In the genomic region with DNA sequence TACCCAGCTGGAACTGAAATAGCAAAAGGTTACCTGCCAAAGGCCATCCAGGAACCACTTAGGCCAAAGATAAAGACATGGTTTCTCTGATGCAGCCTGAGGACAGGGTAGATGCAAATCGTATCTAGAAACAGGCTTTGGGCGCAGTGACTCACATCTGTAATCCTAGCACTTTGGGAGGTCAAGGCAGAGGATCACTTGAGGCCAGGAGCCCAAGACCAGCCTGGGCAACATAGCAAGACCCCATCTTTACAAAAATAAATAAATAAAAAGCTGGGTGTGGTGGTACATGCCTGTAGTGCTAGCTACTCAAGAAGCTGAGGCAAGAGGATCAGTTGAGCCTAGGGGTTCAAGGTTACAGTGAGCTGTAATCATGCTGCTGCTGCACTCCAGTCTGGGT, we compare ENCODE assay signal across 9 cellular contexts. TPM values are rescaled to one million over a fixed set of nuclear protein-coding genes. Genes with fewer than 3 reads are reported as not detected.
"Had no signal": no experiment of that assay in that cellular context is flagged by ENCODE, and none has a peak within 500 bp of the region (broad histone marks: within the 10 kb centered on the region; RNA-seq: fewer than 3 reads in every experiment).

No MANE protein-coding gene starts in this region.

- H3K4me3 ChIP-seq: GM12878 had no signal

- FAIRE-seq: G401.6, GM12878, GM12891, GM12892, GM18507, GM19239 had no signal

- ATAC-seq: GM12878 had no signal

- DNase-seq: GDM1, GF-D8 had no signal

RNA-seq across cellular contexts. Expression of a gene that starts 52.9 kb away (rescaled TPM):
- total RNA-seq: G401 had no signal
